ENCODE assay signal across 9 cellular contexts in the genomic region with DNA sequence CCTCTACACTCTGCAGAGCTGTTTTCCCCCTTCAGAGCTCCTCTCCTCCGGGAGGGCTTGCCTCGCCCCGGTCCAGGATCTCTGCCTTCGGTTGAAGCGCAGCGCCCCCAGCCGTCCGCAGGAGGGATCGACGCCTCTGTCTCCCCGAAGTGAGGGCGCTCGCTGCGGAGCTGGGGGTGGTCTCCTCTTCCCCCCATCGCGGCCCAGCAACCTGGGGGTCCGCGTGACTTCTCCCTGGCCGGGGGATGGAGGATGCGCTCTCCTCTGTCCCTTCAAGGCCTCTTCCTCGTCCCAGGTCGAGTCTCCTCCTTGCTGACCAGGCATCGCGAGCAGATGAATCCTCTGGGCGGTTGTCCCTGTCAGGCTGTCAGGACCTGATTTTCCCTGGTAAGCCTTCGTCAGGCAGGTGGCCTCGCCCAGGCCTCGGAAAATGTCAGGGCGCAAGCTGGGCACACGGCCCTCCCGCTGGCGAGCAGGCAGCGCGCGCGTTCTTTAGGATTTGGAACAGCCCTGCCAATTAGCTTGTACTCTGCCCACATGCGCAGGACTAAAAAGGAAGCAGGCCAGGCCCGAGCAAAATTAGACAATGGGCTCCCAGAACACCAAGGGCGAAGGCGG.
DNase-seq lines count a peak whose midpoint lies in the region; ATAC-seq and TF ChIP-seq lines count a peak whose summit lies in the region.
"Had no signal": no experiment of that assay in that cellular context is flagged by ENCODE, and none has a peak within 500 bp of the region (broad histone marks: within the 10 kb centered on the region; RNA-seq: fewer than 3 reads in every experiment).

No MANE protein-coding gene starts in this region.

- no peak overlapping the region for H3K4me3 Mint-ChIP-seq in activated CD8-positive, alpha-beta T cell treated with anti-CD3 and anti-CD28 coated beads, Interleukin-2, amount 10 ng/mL, durations not matched to agents 7 days and 5 days
- H3K4me3 Mint-ChIP-seq: IgD-negative memory B cell had no signal

- H3K4me1 ChIP-seq in esophagus muscularis mucosa: peaks cover 3 to 28% (median 19%) of the 10 kb centered on the region in 4 donors
- H3K4me1 ChIP-seq in mucosa of descending colon (ENCODE audit: low read depth): no peaks in the 10 kb centered on the region

- H3K27ac ChIP-seq in C4-2B: no peak overlapping the region
- H3K27ac ChIP-seq in esophagus muscularis mucosa (replicated peaks in 1 of 4): peak overlapping the region in 1 of 4 donors; percentile 59

- TF ChIP-seq POLR2A in NB4 (IDR thresholded peaks at IDR 0.05; ENCODE audit: extremely low read depth, insufficient read length) (no peak), esophagus muscularis mucosa (IDR thresholded peaks at IDR 0.05; ENCODE audit: low read depth) (no peak)

- CTCF ChIA-PET in activated CD8-positive, alpha-beta T cell treated with anti-CD3 and anti-CD28 coated beads, Interleukin-2, amount 10 ng/mL, durations not matched to agents 7 days and 5 days (lab: Charles Lee): interaction anchor here (0.6 to 1.8 kb wide), 36 partner anchors 10 to 1009 kb away, joined by 3 to 11 read pairs (median 4); no protein-coding TSS in a partner anchor

- DNase-seq in NB4 (ENCODE audit: low read depth): peak; percentile 64
- peak; percentile 64 for DNase-seq in activated CD8-positive, alpha-beta T cell treated with anti-CD3 and anti-CD28 coated beads, Interleukin-2, amount 10 ng/mL, durations not matched to agents 7 days and 5 days
- peak; percentile 92 for DNase-seq in esophagus muscularis mucosa (ENCODE audit: extremely low spot score)
- DNase-seq in mucosa of descending colon: peak; percentile 79 to 84 (median 83)
- peak; percentile 65 for DNase-seq in stimulated activated naive CD8-positive, alpha-beta T cell treated with anti-CD3 and anti-CD28 coated beads, Interleukin-15, Interleukin-2, amounts not matched to agents 100 U/mL and 50 U/mL, for 24 hours
- no peak for DNase-seq in stimulated activated naive CD4-positive, alpha-beta T cell treated with Interleukin-2 at 50 U/mL for 16 hours (lab: John Stamatoyannopoulos, UW)

- H3K9me3 ChIP-seq in esophagus muscularis mucosa (no peaks in the 10 kb centered on the region), mucosa of descending colon (no peaks in the 10 kb centered on the region)

- no peaks in the 10 kb centered on the region for H3K9me3 Mint-ChIP-seq in activated CD8-positive, alpha-beta T cell treated with anti-CD3 and anti-CD28 coated beads, Interleukin-2, amount 10 ng/mL, durations not matched to agents 7 days and 5 days (ENCODE audit: insufficient read depth)
- H3K9me3 Mint-ChIP-seq: IgD-negative memory B cell had no signal

- intact Hi-C loops in esophagus muscularis mucosa (cut with DNase I): loop anchor here (5.0 to 10.0 kb wide), 4 partner anchors 102 to 587 kb away; partner anchors contain the start of gene C1orf21
- intact Hi-C loops in mucosa of descending colon (cut with DNase I, micrococcal nuclease): loop anchor here (5.0 to 10.0 kb wide), 2 partner anchors 587 to 589 kb away; no protein-coding TSS in a partner anchor

- no peaks in the 10 kb centered on the region for H3K36me3 Mint-ChIP-seq in activated CD8-positive, alpha-beta T cell treated with anti-CD3 and anti-CD28 coated beads, Interleukin-2, amount 10 ng/mL, durations not matched to agents 7 days and 5 days (ENCODE audit: low read depth)

- peaks cover 3% of the 10 kb centered on the region for H3K4me1 Mint-ChIP-seq in activated CD8-positive, alpha-beta T cell treated with anti-CD3 and anti-CD28 coated beads, Interleukin-2, amount 10 ng/mL, durations not matched to agents 7 days and 5 days (ENCODE audit: low read depth)

- H3K36me3 ChIP-seq in esophagus muscularis mucosa (no peaks in the 10 kb centered on the region), mucosa of descending colon (ENCODE audit: low read depth) (no peaks in the 10 kb centered on the region)

- 0% methylated on average over 3 of the region's 40 CpGs for WGBS in esophagus muscularis mucosa

- TF ChIP-seq CTCF in C4-2B (conservative IDR thresholded peaks at IDR 0.05) (peak; percentile 14), NB4 (IDR thresholded peaks at IDR 0.05; ENCODE audit: low read depth, low read length) (peak; percentile 88), esophagus muscularis mucosa (IDR thresholded peaks at IDR 0.05) (peak; percentile 95 to 96 (median 95)), mucosa of descending colon (IDR thresholded peaks at IDR 0.05) (peak; percentile 93)

- H3K27ac Mint-ChIP-seq in activated CD8-positive, alpha-beta T cell treated with anti-CD3 and anti-CD28 coated beads, Interleukin-2, amount 10 ng/mL, durations not matched to agents 7 days and 5 days: no peak overlapping the region

- ATAC-seq in GM19351 (IDR thresholded peaks at IDR 0.05; ENCODE audit: unreplicated experiment) (peak; percentile 78), mucosa of descending colon (peak; percentile 96)
- peak; percentile 81 for ATAC-seq in activated CD8-positive, alpha-beta T cell treated with anti-CD3 and anti-CD28 coated beads, Interleukin-2, amount 10 ng/mL, durations not matched to agents 7 days and 5 days
- ATAC-seq in stimulated activated naive CD8-positive, alpha-beta T cell treated with anti-CD3 and anti-CD28 coated beads, Interleukin-15, Interleukin-2, amounts not matched to agents 100 U/mL and 50 U/mL, for 24 hours: peak; percentile 71

- POLR2A ChIA-PET in activated CD8-positive, alpha-beta T cell treated with anti-CD3 and anti-CD28 coated beads, Interleukin-2, amount 10 ng/mL, durations not matched to agents 7 days and 5 days (lab: Charles Lee): no interaction called here

- H3K27me3 Mint-ChIP-seq in activated CD8-positive, alpha-beta T cell treated with anti-CD3 and anti-CD28 coated beads, Interleukin-2, amount 10 ng/mL, durations not matched to agents 7 days and 5 days (ENCODE audit: low read depth): peaks cover 26% of the 10 kb centered on the region

- H3K27me3 ChIP-seq in esophagus muscularis mucosa: no peaks in the 10 kb centered on the region

- TF ChIP-seq EP300 in esophagus muscularis mucosa (IDR thresholded peaks at IDR 0.05): no peak

- no peak overlapping the region for H3K4me3 ChIP-seq in NB4 (ENCODE audit: low read depth, low read length)
- H3K4me3 ChIP-seq in esophagus muscularis mucosa: peak overlapping the region; percentile 42 to 46 (median 44)
- no peak overlapping the region for H3K4me3 ChIP-seq in mucosa of descending colon

Comparison
In these comparisons a context has a peak if more than half of its experiments do, and no peak if none do; other contexts are left out.
1. CTCF ChIP-seq: peak in every context shown above with its lines; median percentile 95 in esophagus muscularis mucosa; 93 in mucosa of descending colon; 88 in NB4; 14 in C4-2B.
2. H3K4me3 ChIP-seq: peak in esophagus muscularis mucosa (4 of 4); none in NB4 (single experiment) and mucosa of descending colon (single experiment).
3. Peak in every context shown above with its lines, with median percentiles within 50 percentile points of each other: ATAC-seq.